ENCODE assay signal across 13 cellular contexts in the genomic region with DNA sequence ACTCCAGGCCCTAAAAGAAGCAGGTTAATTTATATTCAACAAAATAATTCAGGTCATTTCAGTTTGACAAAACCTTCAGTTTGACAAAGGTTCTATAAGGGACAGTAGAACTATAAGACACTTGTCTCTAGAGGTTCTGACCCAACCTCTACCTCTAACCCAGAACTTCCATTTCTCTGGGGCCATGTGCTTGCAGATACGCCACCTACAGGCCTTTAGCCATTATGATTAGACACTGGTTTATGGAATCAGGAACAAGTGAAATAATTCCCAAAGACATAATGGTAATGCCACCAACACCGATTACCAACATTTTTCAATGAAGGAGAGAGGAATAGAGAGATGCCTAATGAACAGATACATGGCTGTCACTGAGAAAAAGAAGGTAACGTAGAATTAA.
DNase-seq lines count a peak whose midpoint lies in the region; ATAC-seq, FAIRE-seq and TF ChIP-seq lines count a peak whose summit lies in the region.
"Had no signal": no experiment of that assay in that cellular context is flagged by ENCODE, and none has a peak within 500 bp of the region (broad histone marks: within the 10 kb centered on the region; RNA-seq: fewer than 3 reads in every experiment).

No MANE protein-coding gene starts in this region.

- H3K27ac ChIP-seq in mammary epithelial cell (ENCODE audit: insufficient read depth, low read depth, low read length), result no peak overlapping the region
- H3K27ac ChIP-seq: left ventricle myocardium inferior, right atrium auricular region, SJSA1 had no signal

- H3K4me3 ChIP-seq in mammary epithelial cell (replicated peaks in 1 of 3; ENCODE audit: insufficient read depth in 1 of 3, low read depth in 2 of 3, low read length in 3 of 3), result no peak overlapping the region
- H3K4me3 ChIP-seq: left ventricle myocardium inferior, right atrium auricular region, SJSA1 had no signal

- in situ Hi-C loops in mammary epithelial cell (cut with MboI; ENCODE audit: low sequenced_read_pairs in 2 of 2), result no loop called here

- FAIRE-seq in frontal cortex (lab: Jason Lieb, UNC), result no peak
- FAIRE-seq: A204.1 had no signal

- no peaks in the 10 kb centered on the region for H3K36me3 Mint-ChIP-seq in osteocyte (ENCODE audit: unreplicated experiment)

- peaks cover 3% of the 10 kb centered on the region for H3K9me3 Mint-ChIP-seq in osteocyte (ENCODE audit: unreplicated experiment)

- no peaks in the 10 kb centered on the region for H3K27me3 Mint-ChIP-seq in osteocyte (ENCODE audit: unreplicated experiment)

- 69% methylated on average over 3 of the region's 3 CpGs for WGBS in mammary epithelial cell (ENCODE audit: low coverage, missing lambda C conversion rate)

- H3K4me2 ChIP-seq in mammary epithelial cell (ENCODE audit: insufficient read depth, low read depth, low read length), result no peak overlapping the region

- no peak overlapping the region for H3K4me3 Mint-ChIP-seq in osteocyte (ENCODE audit: unreplicated experiment)

- no peaks in the 10 kb centered on the region for H4K20me1 ChIP-seq in mammary epithelial cell (ENCODE audit: insufficient read depth, low read length)

- no peak overlapping the region for H3K27ac Mint-ChIP-seq in osteocyte (ENCODE audit: unreplicated experiment)

- TF ChIP-seq CTCF in mammary epithelial cell (conservative IDR thresholded peaks at IDR 0.05 in 1 of 2, IDR thresholded peaks at IDR 0.05 in 1 of 2; ENCODE audit: extremely low read depth in 1 of 2, insufficient read depth in 1 of 2, low read depth in 1 of 2, low read length in 2 of 2) (peak; percentile 57 to 60), osteocyte (IDR thresholded peaks at IDR 0.05) (peak; percentile 25)

- H3K4me1 ChIP-seq in mammary epithelial cell (ENCODE audit: insufficient read depth, low read length), result no peaks in the 10 kb centered on the region
- H3K4me1 ChIP-seq: left ventricle myocardium inferior, right atrium auricular region, SJSA1 had no signal

- dilution Hi-C loops in mammary epithelial cell (cut with HindIII; ENCODE audit: low sequenced_read_pairs), result loop anchor here (5.0 kb wide), 1 partner anchor 74 kb away; no protein-coding TSS in a partner anchor

- DNase-seq in DMS53 (lab: John Stamatoyannopoulos, UW) (peak; percentile 51), DMS53 treated with DMSO at 0.1 percent for 48 hours (lab: John Stamatoyannopoulos, UW; ENCODE audit: unreplicated experiment) (no peak), Kasumi-1 (lab: John Stamatoyannopoulos, UW) (peak; percentile 1 to 2), mammary epithelial cell (no peak), osteocyte (ENCODE audit: extremely low spot score, unreplicated experiment) (no peak), left colon (no peak), frontal cortex (ENCODE audit: low spot score in 2 of 2) (no peak)
- DNase-seq: activated CD4-positive, alpha-beta T cell treated with anti-CD3 and anti-CD28 coated beads, Interleukin-2, amount 50 U/mL, for 4 hours; left ventricle myocardium inferior had no signal

- no peaks in the 10 kb centered on the region for H3K36me3 ChIP-seq in mammary epithelial cell (ENCODE audit: insufficient read depth, low read length)
- H3K36me3 ChIP-seq: left ventricle myocardium inferior, right atrium auricular region, SJSA1 had no signal

- no peaks in the 10 kb centered on the region for H3K9me3 ChIP-seq in mammary epithelial cell (replicated peaks; ENCODE audit: insufficient read depth, low read length)
- H3K9me3 ChIP-seq: right atrium auricular region, SJSA1 had no signal

- H3K9ac ChIP-seq in mammary epithelial cell (ENCODE audit: insufficient read depth, low read length), result no peak overlapping the region

- no peak overlapping the region for H2AFZ ChIP-seq in mammary epithelial cell (ENCODE audit: low read depth, low read length)

- ATAC-seq in GM18502 (IDR thresholded peaks at IDR 0.05; ENCODE audit: poor library complexity, unreplicated experiment) (no peak), left colon (no peak)

- no peaks in the 10 kb centered on the region for H3K79me2 ChIP-seq in mammary epithelial cell (ENCODE audit: insufficient read depth, low read length)

- intact Hi-C loops in mammary epithelial cell (cut with micrococcal nuclease), result loop anchor here (2.0 to 5.0 kb wide), 3 partner anchors 614 to 898 kb away; no protein-coding TSS in a partner anchor
- intact Hi-C loops in left colon (cut with DNase I, micrococcal nuclease), result no loop called here

- CTCF ChIA-PET in mammary epithelial cell (lab: Charles Lee; ENCODE audit: low non-redundant PET), result no interaction called here

- BruUV-seq in mammary epithelial cell (replicated peaks; lab: Mats Ljungman, UMichigan), result no TSS peak

- no peaks in the 10 kb centered on the region for H3K4me1 Mint-ChIP-seq in osteocyte (ENCODE audit: unreplicated experiment)

- H3K27me3 ChIP-seq in mammary epithelial cell (ENCODE audit: insufficient read depth, low read length), result peaks cover 2% of the 10 kb centered on the region
- H3K27me3 ChIP-seq: right atrium auricular region, SJSA1 had no signal

Comparison
In these comparisons a context has a peak if more than half of its experiments do, and no peak if none do; other contexts are left out.
1. DNase-seq: peak in DMS53 (single experiment) and Kasumi-1 (2 of 2); none in DMS53 treated with DMSO at 0.1 percent for 48 hours (single experiment), mammary epithelial cell (single experiment), osteocyte (single experiment), left colon (0 of 2) and frontal cortex (0 of 2).